In the genomic region with DNA sequence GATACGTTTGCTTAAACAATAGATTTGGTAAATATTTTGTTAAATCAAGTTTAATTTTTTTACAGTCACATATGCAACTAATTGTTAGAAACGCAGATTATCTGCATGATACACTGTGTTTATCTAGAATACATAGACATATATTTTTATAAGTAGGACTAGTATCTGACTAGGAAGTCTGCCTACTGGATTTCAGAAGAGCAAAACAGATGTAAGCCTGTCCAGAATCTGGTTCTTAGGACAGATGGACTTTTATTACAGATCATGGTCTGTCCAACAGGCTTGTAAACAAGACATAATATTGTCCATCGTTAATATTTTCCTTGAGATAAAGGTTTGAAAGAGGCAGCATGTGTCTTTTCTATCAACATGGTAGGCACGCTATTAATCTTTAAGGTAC, we compare ENCODE assay signal across 27 cellular contexts. TPM values are rescaled to one million over a fixed set of nuclear protein-coding genes. Genes with fewer than 3 reads are reported as not detected.
DNase-seq lines count a peak whose midpoint lies in the region; ATAC-seq, FAIRE-seq and TF ChIP-seq lines count a peak whose summit lies in the region.
"Had no signal": no experiment of that assay in that cellular context is flagged by ENCODE, and none has a peak within 500 bp of the region (broad histone marks: within the 10 kb centered on the region; RNA-seq: fewer than 3 reads in every experiment).

No MANE protein-coding gene starts in this region.

- H3K79me2 ChIP-seq in ACC112 (ENCODE audit: control insufficient read depth, insufficient read depth, low read length, unreplicated experiment), result peaks cover 10% of the 10 kb centered on the region

- H3K14ac ChIP-seq in mesenchymal stem cell (ENCODE audit: low read length in 2 of 2), result no peak overlapping the region

- peak overlapping the region; percentile 88 for H3K9ac ChIP-seq in mesenchymal stem cell (ENCODE audit: low read length)

- H3K27ac ChIP-seq in ACC112 (ENCODE audit: low read depth, low read length) (peak overlapping the region; percentile 63), mesenchymal stem cell (ENCODE audit: low read length, poor library complexity, severe bottlenecking) (peak overlapping the region; percentile 57), stomach (no peak overlapping the region)
- H3K27ac ChIP-seq: left lung, Peyer's patch, SK-N-MC had no signal

- FAIRE-seq in H54 (lab: Jason Lieb, UNC) (peak; percentile 85), bronchial epithelial cell (lab: Jason Lieb, UNC) (no peak)
- FAIRE-seq: K562 had no signal

- H4K8ac ChIP-seq in mesenchymal stem cell (ENCODE audit: low read length), result no peak overlapping the region

- H2BK120ac ChIP-seq in mesenchymal stem cell (ENCODE audit: low read depth, low read length), result no peak overlapping the region

- in situ Hi-C loops in HAP-1 (cut with MboI; ENCODE audit: low sequenced_read_pairs), result no loop called here

- TF ChIP-seq CTCF in bronchial epithelial cell (IDR thresholded peaks at IDR 0.05; ENCODE audit: insufficient read depth, low read length, severe bottlenecking) (no peak), stomach (IDR thresholded peaks at IDR 0.05) (no peak)

- no peaks in the 10 kb centered on the region for H3K9me3 ChIP-seq in mesenchymal stem cell (ENCODE audit: control insufficient read depth, low read length)
- no peaks in the 10 kb centered on the region for H3K9me3 ChIP-seq in HAP-1
- H3K9me3 ChIP-seq in stomach, result no peaks in the 10 kb centered on the region
- H3K9me3 ChIP-seq: left lung, MG63, Peyer's patch, tibial artery had no signal

- H3K4me3 ChIP-seq in ACC112 (ENCODE audit: low read depth, low read length) (peak overlapping the region; percentile 78), bronchial epithelial cell (ENCODE audit: low read depth, low read length) (no peak overlapping the region), mesenchymal stem cell (ENCODE audit: insufficient read depth in 1 of 2, low read depth in 1 of 2, low read length in 2 of 2) (peak overlapping the region in 1 of 2 experiments; percentile 47), HAP-1 (no peak overlapping the region), stomach (no peak overlapping the region)
- H3K4me3 ChIP-seq: K562, left lung, MG63, SK-N-MC had no signal

- intact Hi-C loops in left colon (cut with DNase I, micrococcal nuclease), result loop anchor here in 1 of 2 donors (10.0 kb wide), 1 partner anchor 508 kb away; no protein-coding TSS in a partner anchor
- intact Hi-C loops in stomach (cut with DNase I; ENCODE audit: low total_unique reads), result no loop called here

- H3K4me2 ChIP-seq in mesenchymal stem cell (ENCODE audit: low read length, poor library complexity, severe bottlenecking), result no peak overlapping the region

- H4K91ac ChIP-seq in mesenchymal stem cell (ENCODE audit: low read length), result no peak overlapping the region

- no peak overlapping the region for H2BK15ac ChIP-seq in mesenchymal stem cell (ENCODE audit: low read depth, poor library complexity, severe bottlenecking)

- WGBS in mesenchymal stem cell, result 100% methylated on average over 1 of the region's 4 CpGs
- 50 to 60% (median 53%) methylated on average over 4 of the region's 4 CpGs for WGBS in stomach, 5 donors

- H3K4me1 ChIP-seq in ACC112 (ENCODE audit: control insufficient read depth, insufficient read depth, low read length, unreplicated experiment) (peaks cover 42% of the 10 kb centered on the region), mesenchymal stem cell (ENCODE audit: control insufficient read depth, insufficient read depth, low read depth, low read length) (no peaks in the 10 kb centered on the region), HAP-1 (no peaks in the 10 kb centered on the region), stomach (no peaks in the 10 kb centered on the region)
- H3K4me1 ChIP-seq: left lung, Peyer's patch had no signal

- H3K18ac ChIP-seq in mesenchymal stem cell (ENCODE audit: low read depth in 1 of 2, low read length in 2 of 2), result no peak overlapping the region

- no peaks in the 10 kb centered on the region for H3K27me3 ChIP-seq in ACC112 (ENCODE audit: insufficient read depth, low read length)
- no peaks in the 10 kb centered on the region for H3K27me3 ChIP-seq in bronchial epithelial cell (ENCODE audit: control insufficient read depth, insufficient read depth, low read length)
- no peaks in the 10 kb centered on the region for H3K27me3 ChIP-seq in mesenchymal stem cell (ENCODE audit: control insufficient read depth in 1 of 2, insufficient read depth in 1 of 2, low read length in 2 of 2)
- no peaks in the 10 kb centered on the region for H3K27me3 ChIP-seq in HAP-1 (ENCODE audit: low read depth)
- H3K27me3 ChIP-seq in stomach, result no peaks in the 10 kb centered on the region
- H3K27me3 ChIP-seq: left lung, MG63, Peyer's patch, tibial artery had no signal

- H3K36me3 ChIP-seq in ACC112 (ENCODE audit: insufficient read depth, low read length) (no peaks in the 10 kb centered on the region), bronchial epithelial cell (ENCODE audit: control insufficient read depth, insufficient read depth, low read length) (no peaks in the 10 kb centered on the region), mesenchymal stem cell (ENCODE audit: control insufficient read depth in 1 of 2, insufficient read depth in 2 of 2, low read depth in 1 of 2, low read length in 2 of 2) (no peaks in the 10 kb centered on the region), HAP-1 (replicated peaks) (no peaks in the 10 kb centered on the region), stomach (no peaks in the 10 kb centered on the region)
- H3K36me3 ChIP-seq: left lung, MG63, Peyer's patch, tibial artery had no signal

- DNase-seq in H54 (ENCODE audit: insufficient read length, low spot score) (no peak), bronchial epithelial cell (ENCODE audit: low read depth) (peak; percentile 2), mesenchymal stem cell (no peak), HAP-1 (ENCODE audit: low spot score in 2 of 2) (no peak), left colon (no peak), stomach (no peak)
- DNase-seq in NK-92 treated with Interleukin-12 subunit alpha and Interleukin-12 subunit beta, amount 100 ng/mL, for 24 hours (lab: John Stamatoyannopoulos, UW), result no peak
- DNase-seq: activated B cell treated with CpG ODN at 0.5 μM for 24 hours; activated CD4-positive, alpha-beta T cell treated with anti-CD3 and anti-CD28 coated beads, Interleukin-2, amount 50 U/mL, for 4 hours; activated naive CD8-positive, alpha-beta T cell treated with anti-CD3 and anti-CD28 coated beads, Interleukin-2, amount 10 ng/mL, durations not matched to agents 7 days and 5 days; CD4-positive, alpha-beta T cell; DMS 273 treated with DMSO at 0.1 percent for 48 hours; GF-D8; head of caudate nucleus; left lung; MG63; NCI-H1694; NCI-H2171 treated with DMSO at 0.1 percent for 48 hours; NCI-H526; Peyer's patch; small intestine; stimulated activated naive B cell treated with anti-CD40 and anti-IgM and Interleukin-4, amounts not matched to agents 10 μg/mL and 1 μg/mL and 100 μg/mL, for 72 hours; tibial artery had no signal

- no peaks in the 10 kb centered on the region for H3K79me1 ChIP-seq in mesenchymal stem cell (replicated peaks; ENCODE audit: low read length, poor library complexity, severe bottlenecking)

- H2AFZ ChIP-seq in ACC112 (ENCODE audit: low read length, unreplicated experiment) (peak overlapping the region; percentile 80), mesenchymal stem cell (ENCODE audit: low read depth, low read length) (no peak overlapping the region)

- H3K4ac ChIP-seq in mesenchymal stem cell (ENCODE audit: low read depth in 1 of 2, low read length in 2 of 2), result no peak overlapping the region

- no peak overlapping the region for H2BK12ac ChIP-seq in mesenchymal stem cell (ENCODE audit: low read length in 2 of 2)

- TF ChIP-seq POLR2A in H54 (IDR thresholded peaks at IDR 0.05; ENCODE audit: low read depth, low read length) (no peak), stomach (IDR thresholded peaks at IDR 0.05) (no peak)

- no peak overlapping the region for H3K23ac ChIP-seq in mesenchymal stem cell (ENCODE audit: low read length in 2 of 2)

- no peak overlapping the region for H2BK5ac ChIP-seq in mesenchymal stem cell (ENCODE audit: low read depth, low read length, poor library complexity, severe bottlenecking)

- TF ChIP-seq EP300 in stomach (IDR thresholded peaks at IDR 0.05), result no peak

- no peak for ATAC-seq in left colon
- ATAC-seq: K562; left lung; stimulated activated naive B cell treated with anti-CD40 and anti-IgM and Interleukin-4, amounts not matched to agents 10 μg/mL and 1 μg/mL and 100 μg/mL, for 72 hours had no signal

- H2AK5ac ChIP-seq in mesenchymal stem cell (ENCODE audit: low read length, severe bottlenecking), result no peak overlapping the region

RNA-seq across cellular contexts. Expression of a gene that starts 5.1 kb away (rescaled TPM):
- under 0.01 and 0.26 TPM in 2 replicates for total RNA-seq in bronchial epithelial cell
- not detected for polyA plus RNA-seq in mesenchymal stem cell (2013, experiment 1 of 2)
- 0.01 TPM for polyA plus RNA-seq in mesenchymal stem cell (2013, experiment 2 of 2)
- total RNA-seq in left colon, result 1 to 10 TPM in 1 of 2 donors, under 1 TPM in 1; 0.37 to 1.9 TPM
- 10 to 100 TPM in 1 of 5 donors, 1 to 10 TPM in 1, not detected in 3; 5.0 to 33.0 TPM for total RNA-seq in stomach
- under 1 TPM in 1 of 3 donors, not detected in 2; 0.03 TPM for polyA plus RNA-seq in stomach
- total RNA-seq: activated B cell treated with CpG ODN at 0.5 μM for 24 hours; activated naive CD8-positive, alpha-beta T cell treated with anti-CD3 and anti-CD28 coated beads, Interleukin-2, amount 10 ng/mL, durations not matched to agents 7 days and 5 days; CD4-positive, alpha-beta T cell; pulmonary artery endothelial cell had no signal

Comparison
In these comparisons a context has a peak if more than half of its experiments do, and no peak if none do; other contexts are left out.
1. H3K27ac ChIP-seq: peak in ACC112 (single experiment) and mesenchymal stem cell (single experiment); none in stomach (0 of 5).